Comparison of ENCODE assay signal across 9 cellular contexts in the genomic region with DNA sequence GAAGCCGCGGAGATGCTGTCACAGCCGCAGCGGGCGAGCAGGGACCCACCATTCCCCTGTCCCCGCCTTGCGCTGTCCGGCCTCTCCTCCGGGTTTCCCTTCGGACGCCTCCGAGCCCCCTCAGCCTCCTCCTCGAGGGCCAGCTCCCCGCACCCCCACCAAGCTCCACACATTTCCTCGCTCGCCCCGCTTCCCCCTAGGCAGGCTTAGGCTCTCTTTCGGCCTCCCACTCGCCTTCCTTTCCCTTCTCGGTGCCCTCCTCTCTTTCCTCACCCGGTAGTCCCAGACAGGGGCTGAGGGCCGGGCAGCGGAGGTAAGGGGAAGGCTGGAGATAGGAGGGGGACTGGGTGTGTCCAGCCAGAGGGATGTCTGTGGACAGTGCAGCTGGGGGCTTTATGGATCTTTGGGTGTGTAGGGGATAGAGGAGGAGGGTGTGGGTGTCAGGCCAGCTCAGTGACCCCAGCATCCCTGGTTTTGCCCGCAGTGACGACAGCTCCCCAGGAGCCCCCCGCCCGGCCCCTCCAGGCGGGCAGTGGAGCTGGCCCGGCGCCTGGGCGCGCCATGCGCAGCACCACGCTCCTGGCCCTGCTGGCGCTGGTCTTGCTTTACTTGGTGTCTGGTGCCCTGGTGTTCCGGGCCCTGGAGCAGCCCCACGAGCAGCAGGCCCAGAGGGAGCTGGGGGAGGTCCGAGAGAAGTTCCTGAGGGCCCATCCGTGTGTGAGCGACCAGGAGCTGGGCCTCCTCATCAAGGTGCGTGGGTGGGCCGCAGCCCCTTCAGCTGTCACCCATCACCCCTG. TPM values are rescaled to one million over a fixed set of nuclear protein-coding genes. Genes with fewer than 3 reads are reported as not detected.
DNase-seq lines count a peak whose midpoint lies in the region; ATAC-seq and TF ChIP-seq lines count a peak whose summit lies in the region.
"Had no signal": no experiment of that assay in that cellular context is flagged by ENCODE, and none has a peak within 500 bp of the region (broad histone marks: within the 10 kb centered on the region; RNA-seq: fewer than 3 reads in every experiment).

No MANE protein-coding gene starts in this region.

- H3K36me3 ChIP-seq in GM23338 (ENCODE audit: insufficient read depth): no peaks in the 10 kb centered on the region

- peaks cover 85% of the 10 kb centered on the region for H3K27me3 ChIP-seq in GM23338 (ENCODE audit: insufficient read depth)

- intact Hi-C loops in dendritic cell treated with granulocyte-macrophage colony-stimulating factor and Interleukin-4, amounts not matched to agents 40 ng/mL and 50 ng/mL, for 4 days (cut with micrococcal nuclease): no loop called here
- intact Hi-C loops in sciatic nerve (cut with DNase I): loop anchor here (10.0 kb wide), 2 partner anchors 88 to 298 kb away; partner anchors contain the start of gene FERMT3

- H4K20me1 ChIP-seq in GM23338 (replicated peaks; ENCODE audit: insufficient read depth): peaks cover 16% of the 10 kb centered on the region

- no peak for TF ChIP-seq CTCF in AG04449 (IDR thresholded peaks at IDR 0.05; ENCODE audit: insufficient read depth, low read length, missing control alignments)
- TF ChIP-seq CTCF in GM23338 (conservative IDR thresholded peaks at IDR 0.05; ENCODE audit: low read depth in 2 of 2): no peak
- TF ChIP-seq CTCF in nephron (IDR thresholded peaks at IDR 0.05; ENCODE audit: unreplicated experiment in 3 of 3): no peak

- H2AFZ ChIP-seq in GM23338: no peak overlapping the region

- H3K27me3 Mint-ChIP-seq in GM23338 (ENCODE audit: insufficient read depth, low read depth, poor library complexity): peaks cover 80% of the 10 kb centered on the region
- H3K27me3 Mint-ChIP-seq in dendritic cell treated with granulocyte-macrophage colony-stimulating factor and Interleukin-4, amounts not matched to agents 40 ng/mL and 50 ng/mL, for 4 days: peaks cover 85% of the 10 kb centered on the region
- peaks cover 88% of the 10 kb centered on the region for H3K27me3 Mint-ChIP-seq in nephron (ENCODE audit: low read depth)

- POLR2A ChIA-PET in AG04449 (lab: Yijun Ruan, JAX): no interaction called here

- H3K4me1 ChIP-seq in GM23338 (ENCODE audit: insufficient read depth): peaks cover 1% of the 10 kb centered on the region; the same call in 1 of the 2 replicates

- no peaks in the 10 kb centered on the region for H3K79me2 ChIP-seq in GM23338 (replicated peaks; ENCODE audit: insufficient read depth)

- H3K4me2 ChIP-seq in GM23338: peak overlapping the region; percentile 78

- H3K36me3 Mint-ChIP-seq in GM23338 (ENCODE audit: low read depth) (no peaks in the 10 kb centered on the region; the same call in 2 of the 3 replicates), nephron (ENCODE audit: low read depth) (peaks cover 6% of the 10 kb centered on the region)
- peaks cover 18% of the 10 kb centered on the region for H3K36me3 Mint-ChIP-seq in dendritic cell treated with granulocyte-macrophage colony-stimulating factor and Interleukin-4, amounts not matched to agents 40 ng/mL and 50 ng/mL, for 4 days (ENCODE audit: low read depth)

- H3K27ac ChIP-seq in GM23338 (ENCODE audit: low read depth): no peak overlapping the region

- H3K27ac Mint-ChIP-seq in GM23338 (no peak overlapping the region), nephron (no peak overlapping the region)
- peak overlapping the region; percentile 50 for H3K27ac Mint-ChIP-seq in dendritic cell treated with granulocyte-macrophage colony-stimulating factor and Interleukin-4, amounts not matched to agents 40 ng/mL and 50 ng/mL, for 4 days

- H3K4me1 Mint-ChIP-seq in GM23338 (peaks cover 11% of the 10 kb centered on the region), nephron (peaks cover 4% of the 10 kb centered on the region)
- H3K4me1 Mint-ChIP-seq in dendritic cell treated with granulocyte-macrophage colony-stimulating factor and Interleukin-4, amounts not matched to agents 40 ng/mL and 50 ng/mL, for 4 days (ENCODE audit: low read depth): peaks cover 30% of the 10 kb centered on the region

- H3K4me3 Mint-ChIP-seq in GM23338 (peak overlapping the region; percentile 59), nephron (peak overlapping the region; percentile 51 to 73 (median 66))
- H3K4me3 Mint-ChIP-seq in dendritic cell treated with granulocyte-macrophage colony-stimulating factor and Interleukin-4, amounts not matched to agents 40 ng/mL and 50 ng/mL, for 4 days: peak overlapping the region; percentile 66

- CTCF ChIA-PET in AG04449 (lab: Yijun Ruan, JAX): interaction anchor here (1.0 to 4.7 kb wide), 5 partner anchors 9 to 88 kb away, joined by 3 to 37 read pairs (median 6); no protein-coding TSS in a partner anchor

- peak; percentile 17 for ATAC-seq in GM23338
- ATAC-seq in GM19351 (IDR thresholded peaks at IDR 0.05; ENCODE audit: unreplicated experiment): no peak
- ATAC-seq in HG03432 (IDR thresholded peaks at IDR 0.05; ENCODE audit: unreplicated experiment): no peak
- ATAC-seq in sciatic nerve: no peak

- DNase-seq in AG04449 (ENCODE audit: low read depth, low spot score): no peak
- DNase-seq in GM23338 (ENCODE audit: low spot score): peak; percentile 54
- DNase-seq in NK-92 (lab: John Stamatoyannopoulos, UW; ENCODE audit: unreplicated experiment): no peak
- no peak for DNase-seq in sciatic nerve (ENCODE audit: low spot score)
- DNase-seq: NCI-H1105 had no signal

- H3K9me3 Mint-ChIP-seq in GM23338: no peaks in the 10 kb centered on the region; the same call in 1 of the 3 replicates
- no peaks in the 10 kb centered on the region for H3K9me3 Mint-ChIP-seq in dendritic cell treated with granulocyte-macrophage colony-stimulating factor and Interleukin-4, amounts not matched to agents 40 ng/mL and 50 ng/mL, for 4 days
- no peaks in the 10 kb centered on the region for H3K9me3 Mint-ChIP-seq in nephron

- peak overlapping the region; percentile 29 for H3K4me3 ChIP-seq in AG04449 (ENCODE audit: low read depth, low read length)
- peak overlapping the region; percentile 59 for H3K4me3 ChIP-seq in GM23338

- H3F3A ChIP-seq in GM23338 (replicated peaks; ENCODE audit: low read depth): peaks cover 14% of the 10 kb centered on the region; the same call in 1 of the 2 replicates

- no peaks in the 10 kb centered on the region for H3K9me2 ChIP-seq in GM23338 (ENCODE audit: insufficient read depth)

TF ChIP-seq in GM23338, 12 proteins besides CTCF, POLR2A, EP300 and RAD21:
- TF ChIP-seq REST (IDR thresholded peaks at IDR 0.05; ENCODE audit: unreplicated experiment): no peak
- TF ChIP-seq EZH2 (IDR thresholded peaks at IDR 0.05; ENCODE audit: low read depth, unreplicated experiment): peak; percentile 90
- no peak for TF ChIP-seq NANOG (IDR thresholded peaks at IDR 0.05; ENCODE audit: borderline replicate concordance)
- peak; percentile 89 for TF ChIP-seq EZH2phosphoT487 (IDR thresholded peaks at IDR 0.05; ENCODE audit: unreplicated experiment)

RNA-seq across cellular contexts. Expression of gene KCNK4, which starts 1.6 kb away (rescaled TPM):
- total RNA-seq in GM23338 (2014; rRNA removed; shearing (Covaris generic)): 1.0 TPM in 1 of 2 replicates, not detected in the other
- polyA plus RNA-seq in GM23338 (2016; fragmentation: Nextera tagmentation; extraction: Ambion mirVana): not detected in 2 replicates
- not detected for total RNA-seq in sciatic nerve

RNA-seq across cellular contexts. Expression of gene GPR137, which starts 7.0 kb away (rescaled TPM):
- 32.5 and 35.6 TPM in 2 replicates for total RNA-seq in GM23338 (2014; rRNA removed; shearing (Covaris generic))
- 16.3 and 17.7 TPM in 2 replicates for polyA plus RNA-seq in GM23338 (2016; fragmentation: Nextera tagmentation; extraction: Ambion mirVana)
- total RNA-seq in sciatic nerve: 34.4 TPM

RNA-seq across cellular contexts. Expression of gene CATSPERZ, which starts 7.5 kb away (rescaled TPM):
- total RNA-seq in GM23338 (2014; rRNA removed; shearing (Covaris generic)): not detected in 2 replicates
- polyA plus RNA-seq in GM23338 (2016; fragmentation: Nextera tagmentation; extraction: Ambion mirVana): 0.99 and 1.8 TPM in 2 replicates
- total RNA-seq in sciatic nerve: not detected

RNA-seq across cellular contexts. Expression of gene BAD, which starts 8.2 kb away (rescaled TPM):
- 45.8 and 46.4 TPM in 2 replicates for total RNA-seq in GM23338 (2014; rRNA removed; shearing (Covaris generic))
- 45.5 and 46.3 TPM in 2 replicates for polyA plus RNA-seq in GM23338 (2016; fragmentation: Nextera tagmentation; extraction: Ambion mirVana)
- total RNA-seq in sciatic nerve: 47.4 TPM

RNA-seq across cellular contexts. Expression of gene ESRRA, which starts 12.7 kb away (rescaled TPM):
- 50.1 and 55.1 TPM in 2 replicates for total RNA-seq in GM23338 (2014; rRNA removed; shearing (Covaris generic))
- 13.7 and 15.7 TPM in 2 replicates for polyA plus RNA-seq in GM23338 (2016; fragmentation: Nextera tagmentation; extraction: Ambion mirVana)
- 17.4 TPM for total RNA-seq in sciatic nerve
